23 cellular contexts compared by ENCODE assay signal in the genomic region with DNA sequence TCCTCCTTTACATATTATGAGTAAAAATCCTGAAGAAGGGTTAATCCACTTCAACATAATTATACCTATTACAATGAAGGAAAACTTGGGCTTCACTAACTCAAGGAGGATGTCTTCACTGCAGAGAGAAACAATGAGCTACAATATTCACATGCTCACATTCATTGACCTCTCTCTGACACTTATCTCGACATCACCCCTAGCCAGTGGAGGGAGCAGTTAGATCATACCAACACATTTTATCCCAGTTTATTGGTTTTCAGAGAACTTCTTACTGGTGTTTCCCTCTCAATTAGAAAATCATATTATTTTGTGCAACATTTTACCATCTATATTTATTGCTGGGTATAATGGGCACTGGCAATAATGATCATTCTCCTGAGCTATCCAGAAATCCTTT.
DNase-seq lines count a peak whose midpoint lies in the region; ATAC-seq and TF ChIP-seq lines count a peak whose summit lies in the region.
"Had no signal": no experiment of that assay in that cellular context is flagged by ENCODE, and none has a peak within 500 bp of the region (broad histone marks: within the 10 kb centered on the region; RNA-seq: fewer than 3 reads in every experiment).

No MANE protein-coding gene starts in this region.

- intact Hi-C loops in MCF 10A (cut with micrococcal nuclease) = no loop called here
- intact Hi-C loops in mammary epithelial cell (cut with micrococcal nuclease) = no loop called here
- intact Hi-C loops in CD8-positive, alpha-beta T cell (cut with DNase I, micrococcal nuclease) = no loop called here

- in situ Hi-C loops in mammary epithelial cell (cut with MboI; ENCODE audit: low sequenced_read_pairs in 2 of 2) = no loop called here

- H3K27ac ChIP-seq in mammary epithelial cell (ENCODE audit: insufficient read depth, low read depth, low read length) = no peak overlapping the region
- no peak overlapping the region for H3K27ac ChIP-seq in CD8-positive, alpha-beta T cell (ENCODE audit: low read depth, low read length)
- H3K27ac ChIP-seq: ascending aorta, coronary artery, heart left ventricle, neutrophil, sigmoid colon, thyroid gland had no signal

- DNase-seq in MCF 10A (ENCODE audit: unreplicated experiment) = peak; percentile 5
- no peak for DNase-seq in mammary epithelial cell
- peak; percentile 32 for DNase-seq in LHCN-M2 (ENCODE audit: low read depth)
- DNase-seq in choroid plexus epithelial cell (ENCODE audit: low read depth) = peak; percentile 17
- peak; percentile 8 for DNase-seq in stromal cell of bone marrow (ENCODE audit: low read depth)
- no peak for DNase-seq in CD8-positive, alpha-beta T cell
- DNase-seq: activated CD8-positive, alpha-beta memory T cell treated with anti-CD3 and anti-CD28 coated beads, Interleukin-2, amount 10 ng/mL, durations not matched to agents 7 days and 5 days; activated gamma-delta T cell treated with Interleukin-2 at 50 U/mL for 16 hours; heart left ventricle; kidney; midbrain; MV-4-11; NCI-H2081 treated with DMSO at 0.1 percent for 48 hours; RPMI8226; sigmoid colon; T-helper 1 cell; thyroid gland had no signal

- CTCF ChIA-PET in MCF 10A (lab: Yijun Ruan, JAX) (no interaction called here), mammary epithelial cell (lab: Charles Lee; ENCODE audit: low non-redundant PET) (no interaction called here)
- CTCF ChIA-PET in CD8-positive, alpha-beta T cell (lab: Charles Lee) = no interaction called here

- BruUV-seq in MCF 10A (replicated peaks; lab: Mats Ljungman, UMichigan) = no TSS peak
- BruUV-seq in mammary epithelial cell (replicated peaks; lab: Mats Ljungman, UMichigan) = no TSS peak

- dilution Hi-C loops in mammary epithelial cell (cut with HindIII; ENCODE audit: low sequenced_read_pairs) = no loop called here

- H3K4me2 ChIP-seq in mammary epithelial cell (ENCODE audit: insufficient read depth, low read depth, low read length) = no peak overlapping the region

- no peaks in the 10 kb centered on the region for H3K36me3 ChIP-seq in mammary epithelial cell (ENCODE audit: insufficient read depth, low read length)
- no peaks in the 10 kb centered on the region for H3K36me3 ChIP-seq in CD8-positive, alpha-beta T cell (ENCODE audit: insufficient read depth, low read length)
- H3K36me3 ChIP-seq: ascending aorta, heart left ventricle, neutrophil, sigmoid colon, thyroid gland had no signal

- no peak overlapping the region for H3K27ac Mint-ChIP-seq in MCF 10A (ENCODE audit: low read depth, unreplicated experiment)
- no peak overlapping the region for H3K27ac Mint-ChIP-seq in CD8-positive, alpha-beta T cell
- H3K27ac Mint-ChIP-seq: activated CD8-positive, alpha-beta memory T cell treated with anti-CD3 and anti-CD28 coated beads, Interleukin-2, amount 10 ng/mL, durations not matched to agents 7 days and 5 days had no signal

- POLR2A ChIA-PET in MCF 10A (lab: Yijun Ruan, JAX) = no interaction called here
- POLR2A ChIA-PET in CD8-positive, alpha-beta T cell (lab: Charles Lee) = no interaction called here

- H3K4me3 Mint-ChIP-seq in MCF 10A (ENCODE audit: unreplicated experiment) = no peak overlapping the region
- H3K4me3 Mint-ChIP-seq in CD8-positive, alpha-beta T cell = no peak overlapping the region
- H3K4me3 Mint-ChIP-seq: activated CD8-positive, alpha-beta memory T cell treated with anti-CD3 and anti-CD28 coated beads, Interleukin-2, amount 10 ng/mL, durations not matched to agents 7 days and 5 days had no signal

- H3K4me1 ChIP-seq in mammary epithelial cell (ENCODE audit: insufficient read depth, low read length) = no peaks in the 10 kb centered on the region
- H3K4me1 ChIP-seq in CD8-positive, alpha-beta T cell (ENCODE audit: insufficient read depth, low read length) = no peaks in the 10 kb centered on the region
- H3K4me1 ChIP-seq: ascending aorta, heart left ventricle, sigmoid colon, thyroid gland had no signal

- H3K36me3 Mint-ChIP-seq in MCF 10A (ENCODE audit: insufficient read depth, unreplicated experiment) = no peaks in the 10 kb centered on the region
- H3K36me3 Mint-ChIP-seq in CD8-positive, alpha-beta T cell = no peaks in the 10 kb centered on the region
- H3K36me3 Mint-ChIP-seq: activated CD8-positive, alpha-beta memory T cell treated with anti-CD3 and anti-CD28 coated beads, Interleukin-2, amount 10 ng/mL, durations not matched to agents 7 days and 5 days had no signal

- TF ChIP-seq CTCF in MCF 10A (IDR thresholded peaks at IDR 0.05; ENCODE audit: unreplicated experiment) = no peak
- TF ChIP-seq CTCF in mammary epithelial cell (conservative IDR thresholded peaks at IDR 0.05 in 1 of 2, IDR thresholded peaks at IDR 0.05 in 1 of 2; ENCODE audit: extremely low read depth in 1 of 2, insufficient read depth in 1 of 2, low read depth in 1 of 2, low read length in 2 of 2) = no peak
- peak; percentile 16 for TF ChIP-seq CTCF in choroid plexus epithelial cell (conservative IDR thresholded peaks at IDR 0.05; ENCODE audit: low read depth, low read length)
- TF ChIP-seq CTCF in CD8-positive, alpha-beta T cell (IDR thresholded peaks at IDR 0.05) = no peak

- H3K27me3 Mint-ChIP-seq in MCF 10A (ENCODE audit: insufficient read depth, unreplicated experiment) = no peaks in the 10 kb centered on the region
- H3K27me3 Mint-ChIP-seq in CD8-positive, alpha-beta T cell (ENCODE audit: low read depth) = no peaks in the 10 kb centered on the region
- H3K27me3 Mint-ChIP-seq: activated CD8-positive, alpha-beta memory T cell treated with anti-CD3 and anti-CD28 coated beads, Interleukin-2, amount 10 ng/mL, durations not matched to agents 7 days and 5 days had no signal

- H2AFZ ChIP-seq in mammary epithelial cell (ENCODE audit: low read depth, low read length) = no peak overlapping the region

- H3K4me1 Mint-ChIP-seq in MCF 10A (ENCODE audit: insufficient read depth, unreplicated experiment) = no peaks in the 10 kb centered on the region
- no peaks in the 10 kb centered on the region for H3K4me1 Mint-ChIP-seq in CD8-positive, alpha-beta T cell (ENCODE audit: low read depth)
- H3K4me1 Mint-ChIP-seq: activated CD8-positive, alpha-beta memory T cell treated with anti-CD3 and anti-CD28 coated beads, Interleukin-2, amount 10 ng/mL, durations not matched to agents 7 days and 5 days had no signal

- no peaks in the 10 kb centered on the region for H3K9me3 Mint-ChIP-seq in MCF 10A (ENCODE audit: unreplicated experiment)
- H3K9me3 Mint-ChIP-seq in CD8-positive, alpha-beta T cell = peaks cover 16% of the 10 kb centered on the region

- ATAC-seq in HG03342 (IDR thresholded peaks at IDR 0.05; ENCODE audit: unreplicated experiment) (no peak), GM21515 (IDR thresholded peaks at IDR 0.05; ENCODE audit: unreplicated experiment) (no peak)
- no peak for ATAC-seq in CD8-positive, alpha-beta T cell
- ATAC-seq: activated CD4-positive, CD25-positive, alpha-beta regulatory T cell treated with anti-CD3 and anti-CD28 coated beads, Interleukin-2, amount 50 U/mL, for 24 hours; activated CD8-positive, alpha-beta memory T cell treated with anti-CD3 and anti-CD28 coated beads, Interleukin-2, amount 10 ng/mL, durations not matched to agents 7 days and 5 days; heart left ventricle had no signal

- no peaks in the 10 kb centered on the region for H4K20me1 ChIP-seq in mammary epithelial cell (ENCODE audit: insufficient read depth, low read length)

- H3K9ac ChIP-seq in mammary epithelial cell (ENCODE audit: insufficient read depth, low read length) = no peak overlapping the region

- no peak overlapping the region for H3K4me3 ChIP-seq in mammary epithelial cell (replicated peaks in 1 of 3; ENCODE audit: insufficient read depth in 1 of 3, low read depth in 2 of 3, low read length in 3 of 3)
- no peak overlapping the region for H3K4me3 ChIP-seq in choroid plexus epithelial cell (ENCODE audit: low read depth, low read length)
- H3K4me3 ChIP-seq in CD8-positive, alpha-beta T cell (ENCODE audit: low read depth, low read length) = no peak overlapping the region
- H3K4me3 ChIP-seq: ascending aorta, coronary artery, heart left ventricle, sigmoid colon, thyroid gland had no signal

- H3K9me3 ChIP-seq in mammary epithelial cell (replicated peaks; ENCODE audit: insufficient read depth, low read length) = no peaks in the 10 kb centered on the region
- no peaks in the 10 kb centered on the region for H3K9me3 ChIP-seq in CD8-positive, alpha-beta T cell (ENCODE audit: low read length)
- H3K9me3 ChIP-seq: ascending aorta, neutrophil, sigmoid colon, thyroid gland had no signal

- WGBS in mammary epithelial cell (ENCODE audit: low coverage, missing lambda C conversion rate) = 0% methylated on average over 1 of the region's 1 CpG

- no peaks in the 10 kb centered on the region for H3K27me3 ChIP-seq in mammary epithelial cell (ENCODE audit: insufficient read depth, low read length)
- H3K27me3 ChIP-seq in CD8-positive, alpha-beta T cell (ENCODE audit: insufficient read depth, low read length) = no peaks in the 10 kb centered on the region
- H3K27me3 ChIP-seq: ascending aorta, heart left ventricle, neutrophil, sigmoid colon, thyroid gland had no signal

- H3K79me2 ChIP-seq in mammary epithelial cell (ENCODE audit: insufficient read depth, low read length) = no peaks in the 10 kb centered on the region

Comparison
In these comparisons a context has a peak if more than half of its experiments do, and no peak if none do; other contexts are left out.
1. DNase-seq: peak in MCF 10A (single experiment), LHCN-M2 (single experiment), choroid plexus epithelial cell (single experiment) and stromal cell of bone marrow (single experiment); none in mammary epithelial cell (single experiment) and CD8-positive, alpha-beta T cell (0 of 7).